In genomic region chr5:77146896-77147295, GRCh38 we compare ENCODE assay signal across 20 cellular contexts.
"Had no signal": no experiment of that assay in that cellular context is flagged by ENCODE, and none has a peak within 500 bp of the region (broad histone marks: within the 10 kb centered on the region; RNA-seq: fewer than 3 reads in every experiment).

No MANE protein-coding gene starts in this region.

- H3K36me3 Mint-ChIP-seq: activated naive CD8-positive, alpha-beta T cell; immature natural killer cell; naive thymus-derived CD4-positive, alpha-beta T cell; stimulated activated memory B cell treated with anti-CD40 and anti-IgM and Interleukin-4, amounts not matched to agents 10 μg/mL and 1 μg/mL and 100 μg/mL, for 72 hours had no signal

- H3K4me1 ChIP-seq: adrenal gland, colonic mucosa, transverse colon had no signal

- H3K9me3 Mint-ChIP-seq: activated T-helper 17 cell treated with anti-CD3 and anti-CD28 coated beads, Interleukin-2, amount 50 U/mL, for 72 hours; immature natural killer cell; naive thymus-derived CD4-positive, alpha-beta T cell; neural crest cell; stimulated activated memory B cell treated with anti-CD40 and anti-IgM and Interleukin-4, amounts not matched to agents 10 μg/mL and 1 μg/mL and 100 μg/mL, for 72 hours had no signal

- H3K4me3 Mint-ChIP-seq: activated naive CD8-positive, alpha-beta T cell; activated T-helper 17 cell treated with anti-CD3 and anti-CD28 coated beads, Interleukin-2, amount 50 U/mL, for 72 hours; immature natural killer cell; naive thymus-derived CD4-positive, alpha-beta T cell; neural crest cell; stimulated activated memory B cell treated with anti-CD40 and anti-IgM and Interleukin-4, amounts not matched to agents 10 μg/mL and 1 μg/mL and 100 μg/mL, for 72 hours had no signal

- H3K4me2 ChIP-seq: hepatocyte had no signal

- H3K36me3 ChIP-seq: adrenal gland, colonic mucosa, esophagus muscularis mucosa, transverse colon had no signal

- H3K27ac Mint-ChIP-seq: activated naive CD8-positive, alpha-beta T cell; activated T-helper 17 cell treated with anti-CD3 and anti-CD28 coated beads, Interleukin-2, amount 50 U/mL, for 72 hours; stimulated activated memory B cell treated with anti-CD40 and anti-IgM and Interleukin-4, amounts not matched to agents 10 μg/mL and 1 μg/mL and 100 μg/mL, for 72 hours had no signal

- H3K4me3 ChIP-seq: adrenal gland, colonic mucosa, dorsolateral prefrontal cortex, esophagus muscularis mucosa, hepatocyte, lung, transverse colon had no signal

- H3K27me3 Mint-ChIP-seq: activated naive CD8-positive, alpha-beta T cell; stimulated activated memory B cell treated with anti-CD40 and anti-IgM and Interleukin-4, amounts not matched to agents 10 μg/mL and 1 μg/mL and 100 μg/mL, for 72 hours had no signal

- H3K4me1 Mint-ChIP-seq: activated T-helper 17 cell treated with anti-CD3 and anti-CD28 coated beads, Interleukin-2, amount 50 U/mL, for 72 hours; immature natural killer cell; neural crest cell had no signal

- H3K27me3 ChIP-seq: adrenal gland, colonic mucosa, dorsolateral prefrontal cortex, esophagus muscularis mucosa, hepatocyte, transverse colon had no signal

- H3K27ac ChIP-seq: adrenal gland, colonic mucosa, esophagus muscularis mucosa, hepatocyte, transverse colon had no signal

- H3K9me3 ChIP-seq: adrenal gland, colonic mucosa, esophagus muscularis mucosa, transverse colon had no signal

- DNase-seq: activated CD4-positive, alpha-beta T cell treated with anti-CD3 and anti-CD28 coated beads for 1 hour; activated naive CD4-positive, alpha-beta T cell; activated T-cell treated with anti-CD3 and anti-CD28 coated beads, Interleukin-2, amount 50 U/mL, for 1 hour; adrenal gland; colonic mucosa; dorsolateral prefrontal cortex; glutamatergic neuron; immature natural killer cell; naive thymus-derived CD4-positive, alpha-beta T cell; posterior cingulate gyrus; small intestine; stimulated activated CD4-positive, alpha-beta T cell treated with anti-CD3 and anti-CD28 coated beads, Interleukin-2, amount 100 ng/mL, for 24 hours; transverse colon had no signal
